In the genomic region with DNA sequence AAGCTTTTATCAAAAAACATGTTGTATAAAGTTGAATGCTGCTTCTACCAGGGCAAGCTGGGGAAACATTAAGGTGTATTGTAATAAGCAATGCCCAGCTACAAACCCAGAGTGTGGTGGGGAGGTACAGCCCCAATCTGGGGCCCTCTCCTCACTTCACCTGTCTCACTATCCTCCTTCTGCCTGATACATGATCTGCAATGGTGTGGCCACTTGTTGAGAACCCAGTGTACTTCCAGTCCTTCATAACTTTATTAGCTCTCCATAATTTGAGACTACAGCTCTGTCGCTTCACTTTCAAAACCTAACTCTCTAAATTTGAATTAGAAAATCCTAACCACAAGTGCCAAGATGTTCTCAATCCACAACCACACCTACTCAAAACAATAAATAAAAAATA, we compare ENCODE assay signal across 15 cellular contexts.
DNase-seq lines count a peak whose midpoint lies in the region; ATAC-seq and TF ChIP-seq lines count a peak whose summit lies in the region.
"Had no signal": no experiment of that assay in that cellular context is flagged by ENCODE, and none has a peak within 500 bp of the region (broad histone marks: within the 10 kb centered on the region; RNA-seq: fewer than 3 reads in every experiment).

No MANE protein-coding gene starts in this region.

- no peaks in the 10 kb centered on the region for H3K27me3 Mint-ChIP-seq in nephron (ENCODE audit: low read depth)
- H3K27me3 Mint-ChIP-seq: B cell; CD4-positive, alpha-beta T cell had no signal

- H3K4me1 ChIP-seq in heart right ventricle (peaks cover 0 to 62% (median 50%) of the 10 kb centered on the region in 9 donors), Panc1 (ENCODE audit: control insufficient read depth, insufficient read depth, low read length) (peaks cover 48% of the 10 kb centered on the region)

- ATAC-seq in heart right ventricle (no peak), Panc1 (no peak), HG02623 (IDR thresholded peaks at IDR 0.05; ENCODE audit: unreplicated experiment) (no peak), GM18868 (IDR thresholded peaks at IDR 0.05; ENCODE audit: unreplicated experiment) (no peak), HG03097 (IDR thresholded peaks at IDR 0.05; ENCODE audit: low FRiP score, unreplicated experiment) (no peak)
- ATAC-seq: GM23338, HepG2 had no signal

- H3K27me3 ChIP-seq in heart right ventricle (no peaks in the 10 kb centered on the region), Panc1 (ENCODE audit: control insufficient read depth, insufficient read depth, low read length) (no peaks in the 10 kb centered on the region)

- H3K9me3 ChIP-seq in heart right ventricle (no peaks in the 10 kb centered on the region), Panc1 (ENCODE audit: control insufficient read depth, insufficient read depth, low read depth, low read length) (no peaks in the 10 kb centered on the region)

- no peak overlapping the region for H3K4me3 Mint-ChIP-seq in nephron
- H3K4me3 Mint-ChIP-seq: B cell; CD4-positive, alpha-beta T cell; GM23338 had no signal

- H3K27ac ChIP-seq in heart right ventricle (peak overlapping the region in 9 of 10 donors; percentile 2 to 76 (median 50)), Panc1 (ENCODE audit: low read length) (peak overlapping the region; percentile 14; the same call in 1 of the 2 replicates)

- POLR2A ChIA-PET in Panc1 (lab: Charles Lee), result interaction anchor here (0.5 to 0.7 kb wide), 2 partner anchors 20 to 138 kb away, joined by 3 read pairs; no protein-coding TSS in a partner anchor

- CTCF ChIA-PET in Panc1 (lab: Charles Lee), result no interaction called here

- BruUV-seq in Panc1 (replicated peaks; lab: Mats Ljungman, UMichigan), result no TSS peak

- H3K9me3 Mint-ChIP-seq in nephron, result no peaks in the 10 kb centered on the region
- H3K9me3 Mint-ChIP-seq: GM23338 had no signal

- H3K4me3 ChIP-seq in heart right ventricle (peak overlapping the region in 1 of 10 donors; percentile 0), Panc1 (ENCODE audit: low read depth in 2 of 2, low read length in 2 of 2) (no peak overlapping the region)
- H3K4me3 ChIP-seq: GM23338 had no signal

- intact Hi-C loops in heart right ventricle (cut with DNase I) (loop anchor here in 2 of 10 donors (10.0 kb wide), 1 partner anchor 87 kb away; the partner anchor contains the start of gene EPB41L2 (in 2 of the 2)), cardiac septum (cut with DNase I) (no loop called here), Panc1 (cut with micrococcal nuclease; ENCODE audit: unreplicated experiment) (no loop called here)

- peak overlapping the region in 2 of 3 experiments; percentile 17 to 84 for H3K27ac Mint-ChIP-seq in nephron
- H3K27ac Mint-ChIP-seq: B cell; CD4-positive, alpha-beta T cell; GM23338 had no signal

- H3K4me1 Mint-ChIP-seq in nephron, result peaks cover 63% of the 10 kb centered on the region

- no peaks in the 10 kb centered on the region for H3K36me3 Mint-ChIP-seq in nephron (ENCODE audit: low read depth)

- no peak for DNase-seq in heart right ventricle
- DNase-seq in cardiac septum (ENCODE audit: low spot score), result no peak
- DNase-seq in Panc1 (ENCODE audit: low read depth, low spot score), result no peak
- DNase-seq: C1 segment of cervical spinal cord; Calu3; CD4-positive, alpha-beta T cell; DMS 273 treated with DMSO at 0.1 percent for 48 hours; H7 had no signal

- in situ Hi-C loops in Panc1 (cut with HindIII; ENCODE audit: low pct_unique_long_range_greater_than_20kb, low sequenced_read_pairs), result no loop called here

- H3K36me3 ChIP-seq in heart right ventricle (no peaks in the 10 kb centered on the region), Panc1 (ENCODE audit: control insufficient read depth, insufficient read depth, low read length) (no peaks in the 10 kb centered on the region)

- no peak for TF ChIP-seq CTCF in heart right ventricle (IDR thresholded peaks at IDR 0.05)
- TF ChIP-seq CTCF in Panc1 (IDR thresholded peaks at IDR 0.05), result no peak
- no peak for TF ChIP-seq CTCF in nephron (IDR thresholded peaks at IDR 0.05; ENCODE audit: unreplicated experiment in 3 of 3)

- WGBS in heart right ventricle, 2 donors, result 89 to 100% methylated on average over 1 of the region's 1 CpG
